ENCODE assay signal across 17 cellular contexts in the genomic region with DNA sequence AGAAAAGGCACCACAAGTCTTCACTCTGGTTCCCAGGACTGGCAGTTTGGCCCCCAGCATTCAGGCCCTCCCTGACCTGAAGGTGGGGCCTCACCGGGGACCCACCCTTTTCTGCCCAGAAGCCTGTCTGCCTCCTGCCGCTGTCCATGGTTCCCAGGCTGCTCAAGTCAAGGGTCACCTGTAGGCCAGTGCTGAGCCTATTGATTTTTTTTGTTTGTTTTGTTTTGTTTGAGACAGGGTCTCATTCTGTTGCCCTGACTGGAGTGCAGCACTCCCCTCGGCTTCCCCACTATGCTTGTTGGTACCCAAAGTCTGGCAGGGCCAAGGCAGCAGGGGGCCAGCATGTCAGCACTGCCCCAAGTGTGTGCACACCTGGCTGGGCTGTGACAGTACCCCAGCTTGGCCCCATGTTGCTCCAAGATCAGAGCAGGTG.
"Had no signal": no experiment of that assay in that cellular context is flagged by ENCODE, and none has a peak within 500 bp of the region (broad histone marks: within the 10 kb centered on the region; RNA-seq: fewer than 3 reads in every experiment).

No MANE protein-coding gene starts in this region.

- H3K9ac ChIP-seq: parathyroid adenoma had no signal

- H2AFZ ChIP-seq: parathyroid adenoma had no signal

- ATAC-seq: naive thymus-derived CD8-positive, alpha-beta T cell had no signal

- FAIRE-seq: endometrium had no signal

- H3K4me3 ChIP-seq: ascending aorta, colonic mucosa, smooth muscle cell, stomach, testis had no signal

- H3K79me2 ChIP-seq: parathyroid adenoma had no signal

- H3K27ac ChIP-seq: ascending aorta, colonic mucosa, parathyroid adenoma, stomach, testis, WERI-Rb-1 had no signal

- H3K4me1 ChIP-seq: ascending aorta, colonic mucosa, parathyroid adenoma, stomach, testis had no signal

- H3K36me3 ChIP-seq: ascending aorta, colonic mucosa, stomach, WERI-Rb-1 had no signal

- H3K4me2 ChIP-seq: smooth muscle cell had no signal

- DNase-seq: activated CD4-positive, alpha-beta T cell treated with anti-CD3 and anti-CD28 coated beads, Interleukin-2, amount 50 U/mL, for 4 hours; activated effector memory CD4-positive, alpha-beta T cell treated with anti-CD3 and anti-CD28 coated beads, Interleukin-2, amount 50 U/mL, for 16 hours; activated T-cell treated with anti-CD3 and anti-CD28 coated beads, Interleukin-2, amount 50 U/mL, for 72 hours; colonic mucosa; foreskin melanocyte; immature natural killer cell; mesenchymal stem cell; naive thymus-derived CD8-positive, alpha-beta T cell; stimulated activated CD4-positive, alpha-beta T cell treated with anti-CD3 and anti-CD28 coated beads, Interleukin-4, amount 100 ng/mL, for 1 hour; stomach; T-helper 1 cell; testis; WERI-Rb-1 had no signal

- H3K9me3 ChIP-seq: ascending aorta, colonic mucosa, stomach, testis had no signal

- H3K27me3 ChIP-seq: ascending aorta, colonic mucosa, stomach, testis had no signal
